Comparison of ENCODE assay signal across 15 cellular contexts in genomic region chr17:80526116-80526910, GRCh38. TPM values are rescaled to one million over a fixed set of nuclear protein-coding genes. Genes with fewer than 3 reads are reported as not detected.
A peak's percentile ranks its signal among the peaks of the same experiment; 100 is the strongest.
DNase-seq lines count a peak whose midpoint lies in the region; ATAC-seq and TF ChIP-seq lines count a peak whose summit lies in the region.
"Had no signal": no experiment of that assay in that cellular context is flagged by ENCODE, and none has a peak within 500 bp of the region (broad histone marks: within the 10 kb centered on the region; RNA-seq: fewer than 3 reads in every experiment).

No MANE protein-coding gene starts in this region.

- no peaks in the 10 kb centered on the region for H3K36me3 ChIP-seq in HEK293 (ENCODE audit: control insufficient read depth in 2 of 2, insufficient read depth in 1 of 2, low read length in 2 of 2)
- H3K36me3 ChIP-seq in WERI-Rb-1 = no peaks in the 10 kb centered on the region
- H3K36me3 ChIP-seq in CD8-positive, alpha-beta T cell (ENCODE audit: insufficient read depth, low read length) = no peaks in the 10 kb centered on the region

- no peaks in the 10 kb centered on the region for H3K4me1 Mint-ChIP-seq in CD8-positive, alpha-beta T cell (ENCODE audit: low read depth)
- H3K4me1 Mint-ChIP-seq: CD8-positive, alpha-beta memory T cell had no signal

- intact Hi-C loops in CD8-positive, alpha-beta T cell (cut with DNase I, micrococcal nuclease) = no loop called here

- no peaks in the 10 kb centered on the region for H3K27me3 ChIP-seq in WERI-Rb-1 (ENCODE audit: insufficient read depth, low read depth, severe bottlenecking)
- H3K27me3 ChIP-seq in CD8-positive, alpha-beta T cell (ENCODE audit: insufficient read depth, low read length) = no peaks in the 10 kb centered on the region

- POLR2A ChIA-PET in HEK293 (lab: Yijun Ruan, JAX) = no interaction called here
- POLR2A ChIA-PET in CD8-positive, alpha-beta T cell (lab: Charles Lee) = no interaction called here

- H3K4me3 ChIP-seq in HEK293 (ENCODE audit: low read depth, low read length) = no peak overlapping the region
- H3K4me3 ChIP-seq in WERI-Rb-1 (ENCODE audit: low read depth, low read length) = no peak overlapping the region
- no peak overlapping the region for H3K4me3 ChIP-seq in CD8-positive, alpha-beta T cell (ENCODE audit: low read depth, low read length)
- H3K4me3 ChIP-seq: PC-9 had no signal

- H3K9me3 ChIP-seq in HEK293 (ENCODE audit: control insufficient read depth, insufficient read depth, low read depth, low read length) (no peaks in the 10 kb centered on the region), WERI-Rb-1 (ENCODE audit: severe bottlenecking) (peaks cover 4% of the 10 kb centered on the region)
- no peaks in the 10 kb centered on the region for H3K9me3 ChIP-seq in CD8-positive, alpha-beta T cell (ENCODE audit: low read length)

- no peak for TF ChIP-seq CTCF in HEK293 (tag by site-specific recombination; IDR thresholded peaks at IDR 0.05)
- no peak for TF ChIP-seq CTCF in WERI-Rb-1 (IDR thresholded peaks at IDR 0.05; ENCODE audit: low read depth, low read length)
- TF ChIP-seq CTCF in CD8-positive, alpha-beta T cell (IDR thresholded peaks at IDR 0.05) = no peak

- no peaks in the 10 kb centered on the region for H3K36me3 Mint-ChIP-seq in CD8-positive, alpha-beta T cell
- H3K36me3 Mint-ChIP-seq: CD8-positive, alpha-beta memory T cell had no signal

- CTCF ChIA-PET in HEK293 (lab: Yijun Ruan, JAX) = interaction anchor here (1.1 to 1.5 kb wide), 2 partner anchors 24 to 49 kb away, joined by 4 read pairs; no protein-coding TSS in a partner anchor
- CTCF ChIA-PET in CD8-positive, alpha-beta T cell (lab: Charles Lee) = no interaction called here

- H3K4me1 ChIP-seq in HEK293 (ENCODE audit: control insufficient read depth, insufficient read depth, low read length) = no peaks in the 10 kb centered on the region
- H3K4me1 ChIP-seq in CD8-positive, alpha-beta T cell (ENCODE audit: insufficient read depth, low read length) = no peaks in the 10 kb centered on the region

- H3K27me3 Mint-ChIP-seq in CD8-positive, alpha-beta T cell (ENCODE audit: low read depth) = peaks cover 25% of the 10 kb centered on the region

- H3K27ac ChIP-seq in HEK293 (ENCODE audit: extremely low read depth, low read depth, low read length) (no peak overlapping the region), WERI-Rb-1 (peak overlapping the region; percentile 84)
- H3K27ac ChIP-seq in CD8-positive, alpha-beta T cell (ENCODE audit: low read depth, low read length) = no peak overlapping the region
- H3K27ac ChIP-seq: PC-9 had no signal

- no peak overlapping the region for H3K4me3 Mint-ChIP-seq in CD8-positive, alpha-beta T cell
- H3K4me3 Mint-ChIP-seq: CD8-positive, alpha-beta memory T cell had no signal

- no peaks in the 10 kb centered on the region for H3K9me3 Mint-ChIP-seq in CD8-positive, alpha-beta T cell
- H3K9me3 Mint-ChIP-seq: CD8-positive, alpha-beta memory T cell had no signal

- no peak overlapping the region for H3K27ac Mint-ChIP-seq in CD8-positive, alpha-beta T cell
- H3K27ac Mint-ChIP-seq: CD8-positive, alpha-beta memory T cell had no signal

- ATAC-seq in HG03039 (IDR thresholded peaks at IDR 0.05; ENCODE audit: unreplicated experiment) = no peak
- ATAC-seq in CD8-positive, alpha-beta T cell = no peak

- DNase-seq in ELF-1 (ENCODE audit: low read depth, low spot score) = peak; percentile 32
- peak; percentile 51 for DNase-seq in WERI-Rb-1
- peak; percentile 63 for DNase-seq in iPS-NIHi11 (ENCODE audit: low spot score)
- DNase-seq in Ammon's horn (ENCODE audit: low spot score) = no peak
- DNase-seq in CD8-positive, alpha-beta T cell = no peak
- no peak for DNase-seq in NCI-H2227 treated with DMSO at 0.1 percent for 48 hours (lab: John Stamatoyannopoulos, UW)
- DNase-seq: CD8-positive, alpha-beta memory T cell; GOT3; NCI-H1694 treated with DMSO at 0.1 percent for 48 hours; NCI-H2171; NCI-H524 treated with DMSO at 0.1 percent for 48 hours; PC-9; T-helper 1 cell had no signal

TF ChIP-seq in HEK293, 187 proteins besides CTCF, POLR2A, EP300 and RAD21:
- no peak for TF ChIP-seq ZNF514 (tag by site-specific recombination; IDR thresholded peaks at IDR 0.05)
- no peak for TF ChIP-seq ZNF544 (tag by site-specific recombination; IDR thresholded peaks at IDR 0.05)
- TF ChIP-seq, protein P1, sequence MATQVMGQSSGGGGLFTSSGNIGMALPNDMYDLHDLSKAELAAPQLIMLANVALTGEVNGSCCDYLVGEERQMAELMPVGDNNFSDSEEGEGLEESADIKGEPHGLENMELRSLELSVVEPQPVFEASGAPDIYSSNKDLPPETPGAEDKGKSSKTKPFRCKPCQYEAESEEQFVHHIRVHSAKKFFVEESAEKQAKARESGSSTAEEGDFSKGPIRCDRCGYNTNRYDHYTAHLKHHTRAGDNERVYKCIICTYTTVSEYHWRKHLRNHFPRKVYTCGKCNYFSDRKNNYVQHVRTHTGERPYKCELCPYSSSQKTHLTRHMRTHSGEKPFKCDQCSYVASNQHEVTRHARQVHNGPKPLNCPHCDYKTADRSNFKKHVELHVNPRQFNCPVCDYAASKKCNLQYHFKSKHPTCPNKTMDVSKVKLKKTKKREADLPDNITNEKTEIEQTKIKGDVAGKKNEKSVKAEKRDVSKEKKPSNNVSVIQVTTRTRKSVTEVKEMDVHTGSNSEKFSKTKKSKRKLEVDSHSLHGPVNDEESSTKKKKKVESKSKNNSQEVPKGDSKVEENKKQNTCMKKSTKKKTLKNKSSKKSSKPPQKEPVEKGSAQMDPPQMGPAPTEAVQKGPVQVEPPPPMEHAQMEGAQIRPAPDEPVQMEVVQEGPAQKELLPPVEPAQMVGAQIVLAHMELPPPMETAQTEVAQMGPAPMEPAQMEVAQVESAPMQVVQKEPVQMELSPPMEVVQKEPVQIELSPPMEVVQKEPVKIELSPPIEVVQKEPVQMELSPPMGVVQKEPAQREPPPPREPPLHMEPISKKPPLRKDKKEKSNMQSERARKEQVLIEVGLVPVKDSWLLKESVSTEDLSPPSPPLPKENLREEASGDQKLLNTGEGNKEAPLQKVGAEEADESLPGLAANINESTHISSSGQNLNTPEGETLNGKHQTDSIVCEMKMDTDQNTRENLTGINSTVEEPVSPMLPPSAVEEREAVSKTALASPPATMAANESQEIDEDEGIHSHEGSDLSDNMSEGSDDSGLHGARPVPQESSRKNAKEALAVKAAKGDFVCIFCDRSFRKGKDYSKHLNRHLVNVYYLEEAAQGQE (tag by site-specific recombination; IDR thresholded peaks at IDR 0.05) = peak; percentile 42; the same call in 1 of the 2 replicates
TF ChIP-seq in HEK293: peak in this region for 1.

RNA-seq across cellular contexts. Expression of gene RPTOR, which starts 18.3 kb away (rescaled TPM):
- 10 to 100 TPM; 44.5 to 48.3 TPM for total RNA-seq in CD8-positive, alpha-beta T cell

RNA-seq across cellular contexts. Expression of gene NPTX1, which starts 49.9 kb away (rescaled TPM):
- total RNA-seq in CD8-positive, alpha-beta T cell = under 1 TPM; 0.06 to 0.30 TPM

Comparison
In these comparisons a context has a peak if more than half of its experiments do, and no peak if none do; other contexts are left out.
1. DNase-seq: peak in ELF-1 (single experiment), WERI-Rb-1 (single experiment) and iPS-NIHi11 (single experiment); none in Ammon's horn (single experiment), CD8-positive, alpha-beta T cell (0 of 7) and NCI-H2227 treated with DMSO at 0.1 percent for 48 hours (single experiment).